ENCODE assay signal across 9 cellular contexts in genomic region chr1:201016211-201016651, GRCh38. TPM values are rescaled to one million over a fixed set of nuclear protein-coding genes. Genes with fewer than 3 reads are reported as not detected.
A peak's percentile ranks its signal among the peaks of the same experiment; 100 is the strongest.
DNase-seq lines count a peak whose midpoint lies in the region; ATAC-seq and TF ChIP-seq lines count a peak whose summit lies in the region.
"Had no signal": no experiment of that assay in that cellular context is flagged by ENCODE, and none has a peak within 500 bp of the region (broad histone marks: within the 10 kb centered on the region; RNA-seq: fewer than 3 reads in every experiment).

No MANE protein-coding gene starts in this region.

- H3K9me3 ChIP-seq in WERI-Rb-1 (ENCODE audit: severe bottlenecking): no peaks in the 10 kb centered on the region

- H3K4me3 ChIP-seq in WERI-Rb-1 (ENCODE audit: low read depth, low read length): peak overlapping the region; percentile 26
- H3K4me3 ChIP-seq: SJSA1 had no signal

- DNase-seq in Ammon's horn (ENCODE audit: low spot score) (peak; percentile 65), HT-29 (ENCODE audit: low spot score) (peak; percentile 74), WERI-Rb-1 (peak; percentile 91), left kidney (ENCODE audit: low read depth, low spot score) (peak; percentile 69), GF-D8 (lab: John Stamatoyannopoulos, UW) (no peak), T1000 (lab: John Stamatoyannopoulos, UW) (no peak)
- no peak for DNase-seq in NK-92 treated with Interleukin-12 subunit alpha and Interleukin-12 subunit beta, amount 100 ng/mL, for 24 hours (lab: John Stamatoyannopoulos, UW)

- ATAC-seq in GM18870 (IDR thresholded peaks at IDR 0.05; ENCODE audit: unreplicated experiment): no peak

- H3K27me3 ChIP-seq in WERI-Rb-1 (ENCODE audit: insufficient read depth, low read depth, severe bottlenecking): no peaks in the 10 kb centered on the region
- H3K27me3 ChIP-seq: SJSA1 had no signal

- 0 out of 2 replicates have a peak, but pooled peaks have one; percentile 1 for TF ChIP-seq CTCF in WERI-Rb-1 (IDR thresholded peaks at IDR 0.05; ENCODE audit: low read depth, low read length)

- peak overlapping the region; percentile 98 for H3K27ac ChIP-seq in WERI-Rb-1
- H3K27ac ChIP-seq: SJSA1 had no signal

- peaks cover 58% of the 10 kb centered on the region for H3K36me3 ChIP-seq in WERI-Rb-1
- H3K36me3 ChIP-seq: SJSA1 had no signal

RNA-seq across cellular contexts. Expression of gene KIF21B, which starts 7.3 kb away (rescaled TPM):
- total RNA-seq in HT-29 (2014; rRNA removed; shearing (Covaris generic)): 3.8 and 4.8 TPM in 2 replicates

Comparison
In these comparisons a context has a peak if more than half of its experiments do, and no peak if none do; other contexts are left out.
1. DNase-seq: peak in Ammon's horn (single experiment), HT-29 (single experiment), WERI-Rb-1 (single experiment) and left kidney (single experiment); none in GF-D8 (single experiment), NK-92 treated with Interleukin-12 subunit alpha and Interleukin-12 subunit beta, amount 100 ng/mL, for 24 hours (single experiment) and T1000 (single experiment).